ENCODE assay signal across 1 cellular context in genomic region chr1:33055210-33055991, GRCh38.
TF ChIP-seq lines count a peak whose summit lies in the region.

No MANE protein-coding gene starts in this region.

TF ChIP-seq in neural cell, 6 proteins besides CTCF, POLR2A, EP300 and RAD21 (continued from another document):
- TF ChIP-seq REST (IDR thresholded peaks at IDR 0.05; ENCODE audit: borderline replicate concordance), result no peak
- no peak for TF ChIP-seq POLR2AphosphoS5 (IDR thresholded peaks at IDR 0.05)
